In the genomic region with DNA sequence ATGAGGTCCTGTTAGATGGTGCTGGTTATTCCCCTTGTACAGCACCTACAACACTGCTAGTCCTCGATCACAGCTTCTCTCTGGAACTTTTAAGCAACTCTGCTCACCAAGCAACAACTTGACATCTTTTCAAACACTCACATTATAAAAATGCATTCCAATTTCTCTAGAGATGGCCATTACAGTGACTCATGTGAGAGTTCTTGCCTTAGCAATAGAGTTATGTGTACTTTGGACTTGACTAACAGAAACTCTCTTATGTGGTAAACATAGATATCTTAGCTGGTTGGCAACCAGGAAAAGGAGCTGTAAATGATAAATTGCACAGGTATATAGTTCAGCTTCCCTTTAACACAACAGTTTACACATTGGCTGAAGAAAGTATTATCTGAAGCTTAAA, we compare ENCODE assay signal across 12 cellular contexts.
DNase-seq lines count a peak whose midpoint lies in the region; ATAC-seq and TF ChIP-seq lines count a peak whose summit lies in the region.
"Had no signal": no experiment of that assay in that cellular context is flagged by ENCODE, and none has a peak within 500 bp of the region (broad histone marks: within the 10 kb centered on the region; RNA-seq: fewer than 3 reads in every experiment).

No MANE protein-coding gene starts in this region.

- peaks cover 15% of the 10 kb centered on the region for H3K9me3 Mint-ChIP-seq in stimulated activated effector memory CD8-positive, alpha-beta T cell treated with anti-CD3 and anti-CD28 coated beads, Interleukin-12 subunit alpha, Interleukin-12 subunit beta, amount 100 ng/mL, for 72 hours
- H3K9me3 Mint-ChIP-seq in naive thymus-derived CD8-positive, alpha-beta T cell, result peaks cover 4 to 28% (median 12%) of the 10 kb centered on the region in 9 donors

- H3K4me1 Mint-ChIP-seq in stimulated activated effector memory CD8-positive, alpha-beta T cell treated with anti-CD3 and anti-CD28 coated beads, Interleukin-12 subunit alpha, Interleukin-12 subunit beta, amount 100 ng/mL, for 72 hours, result no peaks in the 10 kb centered on the region
- H3K4me1 Mint-ChIP-seq in naive thymus-derived CD8-positive, alpha-beta T cell, result no peaks in the 10 kb centered on the region

- ATAC-seq in GM19468 (IDR thresholded peaks at IDR 0.05; ENCODE audit: extremely low read depth, unreplicated experiment), result peak; percentile 46
- ATAC-seq in stimulated activated effector memory CD8-positive, alpha-beta T cell treated with anti-CD3 and anti-CD28 coated beads, Interleukin-12 subunit alpha, Interleukin-12 subunit beta, amount 100 ng/mL, for 72 hours, result no peak
- no peak for ATAC-seq in naive thymus-derived CD8-positive, alpha-beta T cell
- no peak for ATAC-seq in GM19351 (IDR thresholded peaks at IDR 0.05; ENCODE audit: unreplicated experiment)

- no peak overlapping the region for H3K27ac Mint-ChIP-seq in stimulated activated effector memory CD8-positive, alpha-beta T cell treated with anti-CD3 and anti-CD28 coated beads, Interleukin-12 subunit alpha, Interleukin-12 subunit beta, amount 100 ng/mL, for 72 hours
- H3K27ac Mint-ChIP-seq in naive thymus-derived CD8-positive, alpha-beta T cell, result no peak overlapping the region

- peaks cover 13% of the 10 kb centered on the region for H3K9me3 ChIP-seq in AG04450 (ENCODE audit: control insufficient read depth, insufficient read depth, low read length)
- H3K9me3 ChIP-seq: BE2C had no signal

- DNase-seq in AG04450 (ENCODE audit: low read depth, low spot score) (peak; percentile 33), amniotic stem cell (lab: John Stamatoyannopoulos, UW) (peak; percentile 79), kidney glomerular epithelial cell (lab: John Stamatoyannopoulos, UW) (peak; percentile 89), UCSD-AML1 (lab: John Stamatoyannopoulos, UW; ENCODE audit: unreplicated experiment) (no peak)
- DNase-seq in stimulated activated effector memory CD8-positive, alpha-beta T cell treated with anti-CD3 and anti-CD28 coated beads, Interleukin-12 subunit alpha, Interleukin-12 subunit beta, amount 100 ng/mL, for 72 hours (ENCODE audit: low spot score in 2 of 2), result no peak
- no peak for DNase-seq in naive thymus-derived CD8-positive, alpha-beta T cell
- DNase-seq: activated CD4-positive, alpha-beta T cell treated with anti-CD3 and anti-CD28 coated beads for 4 hours; BE2C; Karpas-422; stimulated activated CD8-positive, alpha-beta memory T cell treated with anti-CD3 and anti-CD28 coated beads, Interleukin-4, amount 100 ng/mL, for 48 hours had no signal

- no peak overlapping the region for H3K4me3 Mint-ChIP-seq in stimulated activated effector memory CD8-positive, alpha-beta T cell treated with anti-CD3 and anti-CD28 coated beads, Interleukin-12 subunit alpha, Interleukin-12 subunit beta, amount 100 ng/mL, for 72 hours
- no peak overlapping the region for H3K4me3 Mint-ChIP-seq in naive thymus-derived CD8-positive, alpha-beta T cell

- POLR2A ChIA-PET in AG04450 (lab: Yijun Ruan, JAX), result interaction anchor here (1.2 kb wide), 1 partner anchor 39 kb away, joined by 6 read pairs; no protein-coding TSS in a partner anchor
- POLR2A ChIA-PET in naive thymus-derived CD8-positive, alpha-beta T cell (lab: Charles Lee), result no interaction called here

- peaks cover 0 to 5% (median 0%) of the 10 kb centered on the region in 5 donors for H3K27me3 Mint-ChIP-seq in naive thymus-derived CD8-positive, alpha-beta T cell

- TF ChIP-seq CTCF in AG04450 (IDR thresholded peaks at IDR 0.05; ENCODE audit: low read depth, low read length), result no peak

- no peak overlapping the region for H3K27ac ChIP-seq in AG04450 (ENCODE audit: low read depth, low read length)

- H3K27me3 ChIP-seq in AG04450 (ENCODE audit: control insufficient read depth, insufficient read depth, low read length), result no peaks in the 10 kb centered on the region
- H3K27me3 ChIP-seq: BE2C had no signal

- H3K4me3 ChIP-seq in AG04450 (ENCODE audit: low read depth, low read length), result no peak overlapping the region

- CTCF ChIA-PET in AG04450 (lab: Charles Lee), result no interaction called here

- H3K36me3 Mint-ChIP-seq in stimulated activated effector memory CD8-positive, alpha-beta T cell treated with anti-CD3 and anti-CD28 coated beads, Interleukin-12 subunit alpha, Interleukin-12 subunit beta, amount 100 ng/mL, for 72 hours, result no peaks in the 10 kb centered on the region
- peaks cover 0 to 5% (median 0%) of the 10 kb centered on the region in 3 donors for H3K36me3 Mint-ChIP-seq in naive thymus-derived CD8-positive, alpha-beta T cell

Comparison
In these comparisons a context has a peak if more than half of its experiments do, and no peak if none do; other contexts are left out.
1. DNase-seq: peak in AG04450 (single experiment), amniotic stem cell (single experiment) and kidney glomerular epithelial cell (single experiment); none in stimulated activated effector memory CD8-positive, alpha-beta T cell treated with anti-CD3 and anti-CD28 coated beads, Interleukin-12 subunit alpha, Interleukin-12 subunit beta, amount 100 ng/mL, for 72 hours (0 of 2), UCSD-AML1 (single experiment) and naive thymus-derived CD8-positive, alpha-beta T cell (0 of 10).